9 cellular contexts compared by ENCODE assay signal in genomic region chr22:43923191-43923590, GRCh38. TPM values are rescaled to one million over a fixed set of nuclear protein-coding genes. Genes with fewer than 3 reads are reported as not detected.
DNase-seq lines count a peak whose midpoint lies in the region; ATAC-seq and TF ChIP-seq lines count a peak whose summit lies in the region.
"Had no signal": no experiment of that assay in that cellular context is flagged by ENCODE, and none has a peak within 500 bp of the region (broad histone marks: within the 10 kb centered on the region; RNA-seq: fewer than 3 reads in every experiment).

No MANE protein-coding gene starts in this region.

- no peaks in the 10 kb centered on the region for H3K9me3 ChIP-seq in colonic mucosa
- no peaks in the 10 kb centered on the region for H3K9me3 ChIP-seq in neural progenitor cell (ENCODE audit: low read depth)

- H3K79me2 ChIP-seq in neural progenitor cell (ENCODE audit: low read depth): peaks cover 19% of the 10 kb centered on the region

- peaks cover 5% of the 10 kb centered on the region for H3K36me3 Mint-ChIP-seq in neural progenitor cell

- no peaks in the 10 kb centered on the region for H3K36me3 ChIP-seq in colonic mucosa
- H3K36me3 ChIP-seq in neural progenitor cell: no peaks in the 10 kb centered on the region

- peaks cover 7% of the 10 kb centered on the region for H3K27me3 ChIP-seq in colonic mucosa
- H3K27me3 ChIP-seq in neural progenitor cell: peaks cover 30% of the 10 kb centered on the region

- H3K27ac ChIP-seq in colonic mucosa (no peak overlapping the region), neural progenitor cell (no peak overlapping the region)

- peak overlapping the region; percentile 36 for H3K27ac Mint-ChIP-seq in neural progenitor cell

- DNase-seq in GF-D8 (lab: John Stamatoyannopoulos, UW) (peak; percentile 1), NCI-H226 (peak; percentile 14), colonic mucosa (no peak), neural progenitor cell (ENCODE audit: low spot score) (no peak)
- DNase-seq in stimulated activated CD4-positive, alpha-beta T cell treated with anti-CD3 and anti-CD28 coated beads, Interleukin-4, amount 100 ng/mL, for 4 hours: no peak

- peaks cover 34% of the 10 kb centered on the region for H4K20me1 ChIP-seq in neural progenitor cell (ENCODE audit: low read depth)

- H3K4me3 Mint-ChIP-seq in neural progenitor cell: peak overlapping the region; percentile 85

- H2AFZ ChIP-seq in neural progenitor cell (replicated peaks): no peak overlapping the region

- H3K4me1 Mint-ChIP-seq in neural progenitor cell: peaks cover 28% of the 10 kb centered on the region

- intact Hi-C loops in colonic mucosa (cut with DNase I): no loop called here

- no peaks in the 10 kb centered on the region for H3K9me3 Mint-ChIP-seq in neural progenitor cell

- ATAC-seq in GM18505 (IDR thresholded peaks at IDR 0.05; ENCODE audit: unreplicated experiment) (no peak), GM21423 (IDR thresholded peaks at IDR 0.05; ENCODE audit: unreplicated experiment) (no peak), HG02678 (IDR thresholded peaks at IDR 0.05; ENCODE audit: unreplicated experiment) (no peak)

- H3K27me3 Mint-ChIP-seq in neural progenitor cell (ENCODE audit: insufficient read depth, low read depth): peaks cover 18% of the 10 kb centered on the region

- peaks cover 29% of the 10 kb centered on the region for H3F3A ChIP-seq in neural progenitor cell (ENCODE audit: low read depth)

- no peak overlapping the region for H3K9ac ChIP-seq in colonic mucosa (ENCODE audit: low read depth in 2 of 2, low read length in 2 of 2)
- H3K9ac ChIP-seq in neural progenitor cell: no peak overlapping the region

- peak overlapping the region; percentile 76 for H3K4me2 ChIP-seq in neural progenitor cell

- peaks cover 7% of the 10 kb centered on the region for H3K4me1 ChIP-seq in colonic mucosa
- peaks cover 18% of the 10 kb centered on the region for H3K4me1 ChIP-seq in neural progenitor cell

- TF ChIP-seq POLR2A in GM18505 (IDR thresholded peaks at IDR 0.05; ENCODE audit: borderline replicate concordance, extremely low read depth, insufficient read depth, insufficient read length): no peak

- H3K4me3 ChIP-seq in colonic mucosa (peak overlapping the region; percentile 71), neural progenitor cell (peak overlapping the region; percentile 66)

- TF ChIP-seq CTCF in colonic mucosa (IDR thresholded peaks at IDR 0.05) (no peak), neural progenitor cell (IDR thresholded peaks at IDR 0.05) (no peak)

RNA-seq across cellular contexts. Expression of gene PNPLA3, which starts 0.4 kb away (rescaled TPM):
- total RNA-seq in colonic mucosa: 1 to 10 TPM in 1 of 2 donors, under 1 TPM in 1; 0.15 to 1.6 TPM
- 4.8 and 9.0 TPM in 2 replicates for total RNA-seq in neural progenitor cell (ENCODE audit: low replicate concordance)

RNA-seq across cellular contexts. Expression of gene PNPLA5, which starts 31.4 kb away (rescaled TPM):
- total RNA-seq in colonic mucosa (not detected), neural progenitor cell (ENCODE audit: low replicate concordance) (0.11 and 0.22 TPM in 2 replicates)
- total RNA-seq: T-helper 1 cell treated with Interleukin-12 subunit alpha and Interleukin-12 subunit beta and Interleukin-4 antibody, amounts not matched to agents 30 ng/mL and 1 ng/mL, for 36 hours had no signal

RNA-seq across cellular contexts. Expression of gene SAMM50, which starts 32.1 kb away (rescaled TPM):
- 10 to 100 TPM; 40.7 to 49.5 TPM for total RNA-seq in colonic mucosa
- 45.5 and 48.5 TPM in 2 replicates for total RNA-seq in neural progenitor cell (ENCODE audit: low replicate concordance)

Comparison
In these comparisons a context has a peak if more than half of its experiments do, and no peak if none do; other contexts are left out.
1. DNase-seq: peak in GF-D8 (single experiment) and NCI-H226 (single experiment); none in colonic mucosa (single experiment), neural progenitor cell (single experiment) and stimulated activated CD4-positive, alpha-beta T cell treated with anti-CD3 and anti-CD28 coated beads, Interleukin-4, amount 100 ng/mL, for 4 hours (0 of 2).